Comparison of ENCODE assay signal across 8 cellular contexts in the genomic region with DNA sequence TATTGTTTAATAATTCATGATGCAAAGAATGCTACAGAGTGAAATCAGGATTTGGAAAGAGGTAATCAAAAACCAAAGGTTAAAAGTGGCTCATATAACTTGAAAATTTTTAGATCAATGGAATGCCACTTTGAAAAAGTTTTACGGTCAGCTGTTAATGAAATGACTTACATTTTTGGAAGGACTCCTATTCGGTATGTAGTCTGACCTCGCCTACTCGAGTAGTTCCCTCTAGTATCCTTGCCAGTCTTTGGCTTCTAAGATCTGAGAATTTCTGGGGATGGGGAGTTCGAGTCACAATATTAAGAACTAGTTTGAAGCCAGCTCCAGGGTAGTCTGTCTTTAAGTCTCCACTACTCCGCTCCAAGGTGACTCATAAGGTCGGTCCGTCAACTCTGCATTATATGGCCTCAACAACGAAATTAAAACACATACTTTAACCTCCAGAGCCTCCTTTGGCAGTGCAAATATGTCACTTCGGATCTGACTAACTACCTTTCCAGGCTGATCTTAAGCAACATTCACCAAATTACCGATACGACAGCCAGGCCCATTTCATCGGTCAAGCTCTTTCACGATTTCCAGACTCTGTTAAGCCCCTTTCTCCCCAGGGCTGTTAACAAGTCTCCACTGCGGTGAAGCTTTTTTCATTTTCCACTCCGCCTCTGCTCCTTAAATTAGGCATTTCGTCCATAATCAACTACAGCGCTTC. TPM values are rescaled to one million over a fixed set of nuclear protein-coding genes. Genes with fewer than 3 reads are reported as not detected.
A peak's percentile ranks its signal among the peaks of the same experiment; 100 is the strongest.
DNase-seq lines count a peak whose midpoint lies in the region; TF ChIP-seq lines count a peak whose summit lies in the region.

No MANE protein-coding gene starts in this region.

- H3K27me3 ChIP-seq in iPS-20b (ENCODE audit: insufficient read depth, low read length) (no peaks in the 10 kb centered on the region), smooth muscle cell (ENCODE audit: low read depth) (no peaks in the 10 kb centered on the region)

- peak overlapping the region; percentile 94 for H3K4me2 ChIP-seq in smooth muscle cell

- peak; percentile 37 for DNase-seq in SIG-M5 treated with dmso at 0.1 percent for 504 hours (lab: John Stamatoyannopoulos, UW; ENCODE audit: unreplicated experiment)
- no peak for DNase-seq in SIG-M5 (lab: John Stamatoyannopoulos, UW)
- peak; percentile 81 for DNase-seq in NCI-H146 treated with DMSO at 0.1 percent for 48 hours (lab: John Stamatoyannopoulos, UW; ENCODE audit: unreplicated experiment)
- DNase-seq in astrocyte of the hippocampus (ENCODE audit: low read depth, low spot score) = peak; percentile 71
- peak; percentile 40 for DNase-seq in smooth muscle cell (lab: John Stamatoyannopoulos, UW; ENCODE audit: unreplicated experiment)
- DNase-seq in NCI-H1436 (lab: John Stamatoyannopoulos, UW) = no peak

- H3K4me1 ChIP-seq in HEK293 (ENCODE audit: control insufficient read depth, insufficient read depth, low read length) (no peaks in the 10 kb centered on the region), iPS-20b (ENCODE audit: insufficient read depth, low read length) (peaks cover 15% of the 10 kb centered on the region; the same call in 1 of the 2 replicates), smooth muscle cell (ENCODE audit: low read depth) (peaks cover 26% of the 10 kb centered on the region)

- 2% methylated on average over 18 of the region's 18 CpGs for WGBS in smooth muscle cell (ENCODE audit: low lambda C conversion rate)

- peak overlapping the region; percentile 69 for H3K27ac ChIP-seq in HEK293 (ENCODE audit: extremely low read depth, low read depth, low read length)
- H3K27ac ChIP-seq in iPS-20b (ENCODE audit: low read length) = peak overlapping the region; percentile 30
- H3K27ac ChIP-seq in smooth muscle cell (ENCODE audit: low read depth) = peak overlapping the region; percentile 92

- peak overlapping the region; percentile 88 for H2AFZ ChIP-seq in smooth muscle cell (ENCODE audit: low read depth)

- peaks cover 45% of the 10 kb centered on the region for H3K79me2 ChIP-seq in smooth muscle cell (ENCODE audit: low read depth)

- H3K9ac ChIP-seq in iPS-20b (ENCODE audit: low read depth, low read length) (peak overlapping the region; percentile 84), smooth muscle cell (ENCODE audit: low read depth) (peak overlapping the region; percentile 96)

- H3K9me3 ChIP-seq in HEK293 (ENCODE audit: control insufficient read depth, insufficient read depth, low read depth, low read length) = no peaks in the 10 kb centered on the region
- peaks cover 6% of the 10 kb centered on the region for H3K9me3 ChIP-seq in iPS-20b (ENCODE audit: insufficient read depth, low read depth, low read length)
- H3K9me3 ChIP-seq in smooth muscle cell (replicated peaks; ENCODE audit: low read depth) = no peaks in the 10 kb centered on the region

- H3F3A ChIP-seq in smooth muscle cell (ENCODE audit: low read depth) = peaks cover 24% of the 10 kb centered on the region

- POLR2A ChIA-PET in HEK293 (lab: Yijun Ruan, JAX) = interaction anchor here (0.7 to 2.6 kb wide), 16 partner anchors 11 to 286 kb away, joined by 3 to 28 read pairs (median 3); a partner anchor contains a TSS

- H3K4me3 ChIP-seq in HEK293 (ENCODE audit: low read depth, low read length) (peak overlapping the region; percentile 58), iPS-20b (ENCODE audit: low read length) (peak overlapping the region; percentile 78), smooth muscle cell (peak overlapping the region; percentile 99)

- TF ChIP-seq CTCF in HEK293 (tag by site-specific recombination; IDR thresholded peaks at IDR 0.05) (no peak), smooth muscle cell (IDR thresholded peaks at IDR 0.05; ENCODE audit: borderline replicate concordance, insufficient read depth, poor library complexity, severe bottlenecking) (no peak)

- H3K36me3 ChIP-seq in HEK293 (ENCODE audit: control insufficient read depth in 2 of 2, insufficient read depth in 1 of 2, low read length in 2 of 2) (peaks cover 0 to 15% of the 10 kb centered on the region in 2 experiments; a peak in 2 of 3 replicates), iPS-20b (ENCODE audit: insufficient read depth, low read depth, low read length) (peaks cover 16% of the 10 kb centered on the region), smooth muscle cell (ENCODE audit: low read depth) (no peaks in the 10 kb centered on the region)

- peaks cover 35% of the 10 kb centered on the region for H4K20me1 ChIP-seq in smooth muscle cell (ENCODE audit: low read depth)

- CTCF ChIA-PET in HEK293 (lab: Yijun Ruan, JAX) = interaction anchor here (0.7 to 1.7 kb wide), 5 partner anchors 21 to 270 kb away, joined by 3 to 5 read pairs (median 3); a partner anchor contains a TSS

TF ChIP-seq in HEK293, 187 proteins besides CTCF, POLR2A, EP300 and RAD21 (continues in another document):
- no peak for TF ChIP-seq ZNF654 (tag by site-specific recombination; IDR thresholded peaks at IDR 0.05; ENCODE audit: low read depth)
- 0 out of 2 replicates have a peak, but pooled peaks have one; percentile 34 for TF ChIP-seq PRDM1 (tag by site-specific recombination; IDR thresholded peaks at IDR 0.05)
- TF ChIP-seq, protein P1, sequence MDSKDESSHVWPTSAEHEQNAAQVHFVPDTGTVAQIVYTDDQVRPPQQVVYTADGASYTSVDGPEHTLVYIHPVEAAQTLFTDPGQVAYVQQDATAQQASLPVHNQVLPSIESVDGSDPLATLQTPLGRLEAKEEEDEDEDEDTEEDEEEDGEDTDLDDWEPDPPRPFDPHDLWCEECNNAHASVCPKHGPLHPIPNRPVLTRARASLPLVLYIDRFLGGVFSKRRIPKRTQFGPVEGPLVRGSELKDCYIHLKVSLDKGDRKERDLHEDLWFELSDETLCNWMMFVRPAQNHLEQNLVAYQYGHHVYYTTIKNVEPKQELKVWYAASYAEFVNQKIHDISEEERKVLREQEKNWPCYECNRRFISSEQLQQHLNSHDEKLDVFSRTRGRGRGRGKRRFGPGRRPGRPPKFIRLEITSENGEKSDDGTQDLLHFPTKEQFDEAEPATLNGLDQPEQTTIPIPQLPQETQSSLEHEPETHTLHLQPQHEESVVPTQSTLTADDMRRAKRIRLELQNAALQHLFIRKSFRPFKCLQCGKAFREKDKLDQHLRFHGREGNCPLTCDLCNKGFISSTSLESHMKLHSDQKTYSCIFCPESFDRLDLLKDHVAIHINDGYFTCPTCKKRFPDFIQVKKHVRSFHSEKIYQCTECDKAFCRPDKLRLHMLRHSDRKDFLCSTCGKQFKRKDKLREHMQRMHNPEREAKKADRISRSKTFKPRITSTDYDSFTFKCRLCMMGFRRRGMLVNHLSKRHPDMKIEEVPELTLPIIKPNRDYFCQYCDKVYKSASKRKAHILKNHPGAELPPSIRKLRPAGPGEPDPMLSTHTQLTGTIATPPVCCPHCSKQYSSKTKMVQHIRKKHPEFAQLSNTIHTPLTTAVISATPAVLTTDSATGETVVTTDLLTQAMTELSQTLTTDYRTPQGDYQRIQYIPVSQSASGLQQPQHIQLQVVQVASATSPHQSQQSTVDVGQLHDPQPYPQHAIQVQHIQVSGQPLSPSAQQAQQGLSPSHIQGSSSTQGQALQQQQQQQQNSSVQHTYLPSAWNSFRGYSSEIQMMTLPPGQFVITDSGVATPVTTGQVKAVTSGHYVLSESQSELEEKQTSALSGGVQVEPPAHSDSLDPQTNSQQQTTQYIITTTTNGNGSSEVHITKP (tag by site-specific recombination; IDR thresholded peaks at IDR 0.05) = peak; percentile 0; the same call in 1 of the 2 replicates
- TF ChIP-seq ZNF600 (tag by site-specific recombination; IDR thresholded peaks at IDR 0.05) = peak; percentile 47; the same call in 1 of the 2 replicates
- TF ChIP-seq ZNF157 (tag by site-specific recombination; IDR thresholded peaks at IDR 0.05) = no peak
- no peak for TF ChIP-seq KLF9 (tag by site-specific recombination; IDR thresholded peaks at IDR 0.05; ENCODE audit: low read depth)
- 0 out of 2 replicates have a peak, but pooled peaks have one; percentile 33 for TF ChIP-seq MZF1 (tag by site-specific recombination; IDR thresholded peaks at IDR 0.05; ENCODE audit: borderline replicate concordance)
- TF ChIP-seq, protein P2, sequence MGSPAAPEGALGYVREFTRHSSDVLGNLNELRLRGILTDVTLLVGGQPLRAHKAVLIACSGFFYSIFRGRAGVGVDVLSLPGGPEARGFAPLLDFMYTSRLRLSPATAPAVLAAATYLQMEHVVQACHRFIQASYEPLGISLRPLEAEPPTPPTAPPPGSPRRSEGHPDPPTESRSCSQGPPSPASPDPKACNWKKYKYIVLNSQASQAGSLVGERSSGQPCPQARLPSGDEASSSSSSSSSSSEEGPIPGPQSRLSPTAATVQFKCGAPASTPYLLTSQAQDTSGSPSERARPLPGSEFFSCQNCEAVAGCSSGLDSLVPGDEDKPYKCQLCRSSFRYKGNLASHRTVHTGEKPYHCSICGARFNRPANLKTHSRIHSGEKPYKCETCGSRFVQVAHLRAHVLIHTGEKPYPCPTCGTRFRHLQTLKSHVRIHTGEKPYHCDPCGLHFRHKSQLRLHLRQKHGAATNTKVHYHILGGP (tag by site-specific recombination; IDR thresholded peaks at IDR 0.05) = 0 out of 2 replicates have a peak, but pooled peaks have one; percentile 27
- TF ChIP-seq, protein P3, sequence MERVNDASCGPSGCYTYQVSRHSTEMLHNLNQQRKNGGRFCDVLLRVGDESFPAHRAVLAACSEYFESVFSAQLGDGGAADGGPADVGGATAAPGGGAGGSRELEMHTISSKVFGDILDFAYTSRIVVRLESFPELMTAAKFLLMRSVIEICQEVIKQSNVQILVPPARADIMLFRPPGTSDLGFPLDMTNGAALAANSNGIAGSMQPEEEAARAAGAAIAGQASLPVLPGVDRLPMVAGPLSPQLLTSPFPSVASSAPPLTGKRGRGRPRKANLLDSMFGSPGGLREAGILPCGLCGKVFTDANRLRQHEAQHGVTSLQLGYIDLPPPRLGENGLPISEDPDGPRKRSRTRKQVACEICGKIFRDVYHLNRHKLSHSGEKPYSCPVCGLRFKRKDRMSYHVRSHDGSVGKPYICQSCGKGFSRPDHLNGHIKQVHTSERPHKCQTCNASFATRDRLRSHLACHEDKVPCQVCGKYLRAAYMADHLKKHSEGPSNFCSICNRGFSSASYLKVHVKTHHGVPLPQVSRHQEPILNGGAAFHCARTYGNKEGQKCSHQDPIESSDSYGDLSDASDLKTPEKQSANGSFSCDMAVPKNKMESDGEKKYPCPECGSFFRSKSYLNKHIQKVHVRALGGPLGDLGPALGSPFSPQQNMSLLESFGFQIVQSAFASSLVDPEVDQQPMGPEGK (tag by site-specific recombination; IDR thresholded peaks at IDR 0.05) = peak; percentile 8; the same call in 1 of the 2 replicates
- no peak for TF ChIP-seq ZNF132 (tag by site-specific recombination; IDR thresholded peaks at IDR 0.05; ENCODE audit: borderline replicate concordance)

RNA-seq across cellular contexts. Expression of a gene that starts 0.7 kb away (rescaled TPM):
- 27.0 and 36.7 TPM in 2 replicates for total RNA-seq in smooth muscle cell
- polyA plus RNA-seq in smooth muscle cell = 20.5 and 21.7 TPM in 2 replicates

RNA-seq across cellular contexts. Expression of a gene that starts 1.7 kb away (rescaled TPM):
- 54.0 and 56.8 TPM in 2 replicates for total RNA-seq in smooth muscle cell
- 169 and 196 TPM in 2 replicates for polyA plus RNA-seq in smooth muscle cell

RNA-seq across cellular contexts. Expression of a gene that starts 20.6 kb away (rescaled TPM):
- total RNA-seq in smooth muscle cell = 0.36 TPM in 1 of 2 replicates, not detected in the other
- polyA plus RNA-seq in smooth muscle cell = 0.21 and 0.39 TPM in 2 replicates

Comparison
In these comparisons a context has a peak if more than half of its experiments do, and no peak if none do; other contexts are left out.
1. DNase-seq: peak in SIG-M5 treated with dmso at 0.1 percent for 504 hours (single experiment), NCI-H146 treated with DMSO at 0.1 percent for 48 hours (single experiment), astrocyte of the hippocampus (single experiment) and smooth muscle cell (single experiment); none in SIG-M5 (single experiment) and NCI-H1436 (single experiment).
2. H3K27ac ChIP-seq: peak in every context shown above with its lines; median percentile 92 in smooth muscle cell; 69 in HEK293; 30 in iPS-20b.
3. Peak in every context shown above with its lines, with median percentiles within 50 percentile points of each other: H3K4me3 ChIP-seq.